8 cellular contexts compared by ENCODE assay signal in the genomic region with DNA sequence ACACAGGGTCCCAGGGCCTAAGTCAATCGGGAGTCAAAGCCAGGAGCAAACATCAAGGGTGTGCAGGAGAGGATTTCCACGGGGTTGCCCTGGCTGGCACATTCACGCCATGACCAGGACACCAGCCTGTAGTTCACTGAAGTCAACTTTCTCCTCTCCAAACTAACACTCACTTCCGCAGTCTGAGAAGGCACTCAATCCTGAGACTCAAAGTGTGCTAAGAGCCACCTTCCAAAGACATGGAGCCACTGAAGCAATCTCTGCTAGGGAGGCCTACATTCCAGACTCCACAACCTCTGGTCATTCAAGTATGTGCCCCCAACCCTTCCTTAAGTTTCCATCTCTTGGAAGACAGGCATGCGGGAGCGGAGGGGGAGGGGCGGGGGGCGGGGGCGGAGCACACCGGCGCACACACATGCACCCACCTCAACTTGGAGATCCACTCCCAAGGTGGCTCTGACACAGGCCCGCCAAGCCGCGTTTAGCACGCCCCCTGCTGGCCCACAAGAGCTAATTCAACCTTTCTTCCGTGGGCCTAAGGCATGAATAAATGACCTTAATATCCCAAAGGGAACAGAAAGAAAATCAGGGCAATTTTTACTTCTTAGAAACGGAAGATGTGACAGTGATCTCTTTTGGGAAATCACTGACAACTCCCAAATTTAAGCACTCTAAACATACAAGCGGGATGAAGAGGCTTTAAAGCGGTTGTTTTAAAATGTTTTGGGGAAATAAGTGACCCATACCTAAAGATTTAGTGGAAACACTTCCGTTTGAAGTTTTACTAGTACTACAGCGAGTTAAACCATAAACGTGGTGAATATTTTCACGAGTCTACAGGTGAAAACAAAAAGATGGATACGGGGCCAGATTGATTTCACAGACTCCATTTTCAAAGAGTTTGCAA.
A peak's percentile ranks its signal among the peaks of the same experiment; 100 is the strongest.
DNase-seq lines count a peak whose midpoint lies in the region; ATAC-seq and TF ChIP-seq lines count a peak whose summit lies in the region.

No MANE protein-coding gene starts in this region.

- no peak for ATAC-seq in GM19351 (IDR thresholded peaks at IDR 0.05; ENCODE audit: unreplicated experiment)
- no peak for ATAC-seq in HG03457 (IDR thresholded peaks at IDR 0.05; ENCODE audit: unreplicated experiment)

- intact Hi-C loops in posterior cingulate gyrus (cut with DNase I), result loop anchor here (5.0 to 10.0 kb wide), 3 partner anchors 105 to 223 kb away; no protein-coding TSS in a partner anchor

- peak; percentile 70 for TF ChIP-seq RAD21 in Ishikawa (IDR thresholded peaks at IDR 0.05; ENCODE audit: low read depth)

- TF ChIP-seq EP300 in Ishikawa (IDR thresholded peaks at IDR 0.05; ENCODE audit: borderline replicate concordance), result no peak

- peak; percentile 35 for DNase-seq in DMS114 treated with DMSO at 0.1 percent for 48 hours (lab: John Stamatoyannopoulos, UW; ENCODE audit: unreplicated experiment)
- peak; percentile 64 for DNase-seq in RKO (ENCODE audit: low spot score)
- peak; percentile 16 for DNase-seq in activated gamma-delta T cell (lab: John Stamatoyannopoulos, UW)
- DNase-seq in globus pallidus (ENCODE audit: low spot score), result peak; percentile 81
- peak; percentile 43 to 97 (median 72) for DNase-seq in posterior cingulate gyrus

TF ChIP-seq in Ishikawa, 13 proteins besides CTCF, POLR2A, EP300 and RAD21:
- TF ChIP-seq NFIC (IDR thresholded peaks at IDR 0.05) (no peak), CREB1 (IDR thresholded peaks at IDR 0.05; ENCODE audit: low read depth) (no peak), EGR1 (IDR thresholded peaks at IDR 0.05) (no peak), TEAD4 (IDR thresholded peaks at IDR 0.05) (no peak), FOXM1 (IDR thresholded peaks at IDR 0.05; ENCODE audit: borderline replicate concordance, low read depth) (no peak)
- TF ChIP-seq, protein P1, sequence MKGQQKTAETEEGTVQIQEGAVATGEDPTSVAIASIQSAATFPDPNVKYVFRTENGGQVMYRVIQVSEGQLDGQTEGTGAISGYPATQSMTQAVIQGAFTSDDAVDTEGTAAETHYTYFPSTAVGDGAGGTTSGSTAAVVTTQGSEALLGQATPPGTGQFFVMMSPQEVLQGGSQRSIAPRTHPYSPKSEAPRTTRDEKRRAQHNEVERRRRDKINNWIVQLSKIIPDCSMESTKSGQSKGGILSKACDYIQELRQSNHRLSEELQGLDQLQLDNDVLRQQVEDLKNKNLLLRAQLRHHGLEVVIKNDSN (IDR thresholded peaks at IDR 0.05), result no peak

Comparison
In these comparisons a context has a peak if more than half of its experiments do, and no peak if none do; other contexts are left out.
1. DNase-seq: peak in every context shown above with its lines; median percentile 81 in globus pallidus; 72 in posterior cingulate gyrus; 64 in RKO; 35 in DMS114 treated with DMSO at 0.1 percent for 48 hours; 16 in activated gamma-delta T cell.